ENCODE assay signal across 31 cellular contexts in the genomic region with DNA sequence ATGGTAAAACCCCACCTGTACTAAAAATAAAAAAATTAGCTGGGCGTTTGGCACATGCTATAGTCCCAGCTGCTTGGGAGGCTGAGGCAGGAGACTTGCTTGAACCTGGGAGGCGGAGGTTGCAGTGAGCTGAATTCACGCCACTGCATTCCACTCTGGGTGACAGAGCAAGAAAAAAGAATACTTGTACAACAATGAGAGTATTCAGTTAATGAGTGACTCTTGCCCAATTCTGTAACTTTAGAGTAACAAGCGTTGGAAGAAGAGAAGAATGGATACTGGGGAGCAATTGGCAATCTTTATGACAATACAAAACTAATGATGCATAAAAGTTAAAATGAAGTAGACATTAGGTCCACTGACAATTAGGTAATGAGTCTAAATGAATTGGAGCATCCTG. TPM values are rescaled to one million over a fixed set of nuclear protein-coding genes. Genes with fewer than 3 reads are reported as not detected.
"Had no signal": no experiment of that assay in that cellular context is flagged by ENCODE, and none has a peak within 500 bp of the region (broad histone marks: within the 10 kb centered on the region; RNA-seq: fewer than 3 reads in every experiment).

No MANE protein-coding gene starts in this region.

- H3K27ac ChIP-seq: ascending aorta, breast epithelium, KMS-11, SJSA1, WERI-Rb-1 had no signal

- H3K9me3 Mint-ChIP-seq: activated CD4-positive, alpha-beta memory T cell treated with anti-CD3 and anti-CD28 coated beads, Interleukin-2, amount 10 ng/mL, durations not matched to agents 7 days and 5 days; activated naive CD8-positive, alpha-beta T cell treated with anti-CD3 and anti-CD28 coated beads, Interleukin-2, amount 10 ng/mL, durations not matched to agents 7 days and 5 days; T-helper 1 cell treated with Interleukin-12 subunit alpha and Interleukin-12 subunit beta and Interleukin-4 antibody, amounts not matched to agents 30 μg/mL and 1 μg/mL, for 36 hours had no signal

- H3K9me2 ChIP-seq: SK-N-SH had no signal

- H3K27me3 ChIP-seq: ascending aorta, breast epithelium, SJSA1 had no signal

- DNase-seq: activated CD4-positive, alpha-beta memory T cell treated with anti-CD3 and anti-CD28 coated beads, Interleukin-2, amount 10 ng/mL, durations not matched to agents 7 days and 5 days; activated CD4-positive, alpha-beta T cell treated with anti-CD3 and anti-CD28 coated beads for 1 hour; activated CD4-positive, alpha-beta T cell treated with anti-CD3 and anti-CD28 coated beads for 48 hours; activated CD4-positive, CD25-positive, alpha-beta regulatory T cell; activated CD8-positive, alpha-beta memory T cell treated with anti-CD3 and anti-CD28 coated beads for 24 hours; activated CD8-positive, alpha-beta memory T cell treated with anti-CD3 and anti-CD28 coated beads, Interleukin-2, amount 10 ng/mL, durations not matched to agents 7 days and 5 days; activated CD8-positive, alpha-beta memory T cell treated with anti-CD3 and anti-CD28 coated beads, Interleukin-2, amount 50 U/mL, for 48 hours; activated effector memory CD4-positive, alpha-beta T cell treated with Interleukin-2 at 50 U/mL for 16 hours; activated naive CD4-positive, alpha-beta T cell treated with anti-CD3 and anti-CD28 coated beads, Interleukin-2, amount 50 U/mL, for 16 hours; activated naive CD8-positive, alpha-beta T cell treated with anti-CD3 and anti-CD28 coated beads, Interleukin-2, amount 10 ng/mL, durations not matched to agents 7 days and 5 days; activated T-cell treated with anti-CD3 and anti-CD28 coated beads, Interleukin-2, amount 50 U/mL, for 48 hours; amygdala; MM.1S; MV-4-11; NCI-H1092; NCI-H1436 treated with DMSO at 0.1 percent for 48 hours; NCI-H1694 treated with DMSO at 0.1 percent for 48 hours; NCI-H2029; NCI-H345; NCI-H524 treated with DMSO at 0.1 percent for 48 hours; SHP77 treated with DMSO at 0.1 percent for 48 hours; SK-N-SH; T-helper 9 cell; WERI-Rb-1 had no signal

- H3K9me3 ChIP-seq: ascending aorta, breast epithelium, SJSA1, SK-N-SH had no signal

- H3K27ac Mint-ChIP-seq: activated CD4-positive, alpha-beta memory T cell treated with anti-CD3 and anti-CD28 coated beads, Interleukin-2, amount 10 ng/mL, durations not matched to agents 7 days and 5 days; activated CD8-positive, alpha-beta memory T cell treated with anti-CD3 and anti-CD28 coated beads, Interleukin-2, amount 10 ng/mL, durations not matched to agents 7 days and 5 days; activated naive CD8-positive, alpha-beta T cell treated with anti-CD3 and anti-CD28 coated beads, Interleukin-2, amount 10 ng/mL, durations not matched to agents 7 days and 5 days; T-helper 1 cell treated with Interleukin-12 subunit alpha and Interleukin-12 subunit beta and Interleukin-4 antibody, amounts not matched to agents 30 μg/mL and 1 μg/mL, for 36 hours had no signal

- H3K27me3 Mint-ChIP-seq: activated CD4-positive, alpha-beta memory T cell treated with anti-CD3 and anti-CD28 coated beads, Interleukin-2, amount 10 ng/mL, durations not matched to agents 7 days and 5 days; activated CD8-positive, alpha-beta memory T cell treated with anti-CD3 and anti-CD28 coated beads, Interleukin-2, amount 10 ng/mL, durations not matched to agents 7 days and 5 days; activated naive CD8-positive, alpha-beta T cell treated with anti-CD3 and anti-CD28 coated beads, Interleukin-2, amount 10 ng/mL, durations not matched to agents 7 days and 5 days had no signal

- H3K36me3 Mint-ChIP-seq: activated CD8-positive, alpha-beta memory T cell treated with anti-CD3 and anti-CD28 coated beads, Interleukin-2, amount 10 ng/mL, durations not matched to agents 7 days and 5 days; activated naive CD8-positive, alpha-beta T cell treated with anti-CD3 and anti-CD28 coated beads, Interleukin-2, amount 10 ng/mL, durations not matched to agents 7 days and 5 days had no signal

- H3K4me3 ChIP-seq: ascending aorta, breast epithelium, SJSA1 had no signal

- H3K4me1 ChIP-seq: ascending aorta, breast epithelium, SJSA1 had no signal

- H3K4me3 Mint-ChIP-seq: activated CD4-positive, alpha-beta memory T cell treated with anti-CD3 and anti-CD28 coated beads, Interleukin-2, amount 10 ng/mL, durations not matched to agents 7 days and 5 days; activated CD8-positive, alpha-beta memory T cell treated with anti-CD3 and anti-CD28 coated beads, Interleukin-2, amount 10 ng/mL, durations not matched to agents 7 days and 5 days; activated naive CD8-positive, alpha-beta T cell treated with anti-CD3 and anti-CD28 coated beads, Interleukin-2, amount 10 ng/mL, durations not matched to agents 7 days and 5 days; T-helper 1 cell treated with Interleukin-12 subunit alpha and Interleukin-12 subunit beta and Interleukin-4 antibody, amounts not matched to agents 30 μg/mL and 1 μg/mL, for 36 hours had no signal

- H3K9ac ChIP-seq: KMS-11, SK-N-SH had no signal

- H3K36me3 ChIP-seq: breast epithelium, SJSA1 had no signal

- H3K4me2 ChIP-seq: KMS-11, SK-N-SH had no signal

RNA-seq across cellular contexts. Expression of a gene that starts 10.5 kb away (rescaled TPM):
- total RNA-seq: activated CD4-positive, alpha-beta memory T cell treated with anti-CD3 and anti-CD28 coated beads, Interleukin-2, amount 10 ng/mL, durations not matched to agents 7 days and 5 days; activated naive CD8-positive, alpha-beta T cell treated with anti-CD3 and anti-CD28 coated beads, Interleukin-2, amount 10 ng/mL, durations not matched to agents 7 days and 5 days; ascending aorta; LHCN-M2; RPMI7951; SJSA1 had no signal

RNA-seq across cellular contexts. Expression of a gene that starts 43.8 kb away (rescaled TPM):
- total RNA-seq: ascending aorta had no signal
